ENCODE assay signal across 1 cellular context in genomic region chr13:47908200-47908902, GRCh38.
TF ChIP-seq lines count a peak whose summit lies in the region.

No MANE protein-coding gene starts in this region.

TF ChIP-seq in HepG2, 621 proteins besides CTCF, POLR2A, EP300 and RAD21 (continued from another document and continues in another):
- TF ChIP-seq FOXK2 (IDR thresholded peaks at IDR 0.05), result peak; percentile 34; the same call in 1 of the 2 replicates
- TF ChIP-seq ZNF607 (CRISPR knock-in tag; IDR thresholded peaks at IDR 0.05; ENCODE audit: borderline replicate concordance), result no peak
- TF ChIP-seq MAFF (IDR thresholded peaks at IDR 0.05; ENCODE audit: low read depth, low read length), result peak; percentile 61; the same call in 1 of the 2 replicates
- no peak for TF ChIP-seq FOXA1 (IDR thresholded peaks at IDR 0.05)
- peak; percentile 84 for TF ChIP-seq FOXA1 (CRISPR knock-in tag; IDR thresholded peaks at IDR 0.05)
- no peak for TF ChIP-seq SP2 (CRISPR knock-in tag; IDR thresholded peaks at IDR 0.05)
- TF ChIP-seq NCOA1 (CRISPR knock-in tag; IDR thresholded peaks at IDR 0.05), result 0 out of 2 replicates have a peak, but pooled peaks have one; percentile 24
- peak; percentile 91 for TF ChIP-seq SP5 (CRISPR knock-in tag; IDR thresholded peaks at IDR 0.05; ENCODE audit: borderline replicate concordance, low read depth)
- peak; percentile 46; the same call in 1 of the 2 replicates for TF ChIP-seq TBX2 (CRISPR knock-in tag; IDR thresholded peaks at IDR 0.05; ENCODE audit: borderline replicate concordance)
- TF ChIP-seq FOXP1 (IDR thresholded peaks at IDR 0.05), result no peak
- TF ChIP-seq FOXP1 (CRISPR knock-in tag; IDR thresholded peaks at IDR 0.05), result peak; percentile 44; the same call in 1 of the 2 replicates
- no peak for TF ChIP-seq LCORL (IDR thresholded peaks at IDR 0.05)
- TF ChIP-seq LCORL (CRISPR knock-in tag; IDR thresholded peaks at IDR 0.05), result peak; percentile 26; the same call in 1 of the 2 replicates
- no peak for TF ChIP-seq SOX13 (IDR thresholded peaks at IDR 0.05)
- peak in 1 of 2 experiments; percentile 67; a peak in 1 of 4 replicates for TF ChIP-seq SOX13 (CRISPR knock-in tag; conservative IDR thresholded peaks at IDR 0.05 in 1 of 2, IDR thresholded peaks at IDR 0.05 in 1 of 2)
- 0 out of 2 replicates have a peak, but pooled peaks have one; percentile 15 for TF ChIP-seq ONECUT2 (CRISPR knock-in tag; IDR thresholded peaks at IDR 0.05)
- TF ChIP-seq ZSCAN9 (CRISPR knock-in tag; IDR thresholded peaks at IDR 0.05; ENCODE audit: borderline replicate concordance), result no peak
- 0 out of 2 replicates have a peak, but pooled peaks have one; percentile 24 for TF ChIP-seq ZNF792 (CRISPR knock-in tag; IDR thresholded peaks at IDR 0.05)
- TF ChIP-seq NFE2L2 (IDR thresholded peaks at IDR 0.05; ENCODE audit: low read length), result no peak
- TF ChIP-seq ZBTB20 (CRISPR knock-in tag; IDR thresholded peaks at IDR 0.05; ENCODE audit: borderline replicate concordance, low read depth), result no peak
- TF ChIP-seq MLLT10 (CRISPR knock-in tag; IDR thresholded peaks at IDR 0.05), result no peak
- no peak for TF ChIP-seq NFYC (CRISPR knock-in tag; IDR thresholded peaks at IDR 0.05)
- peak; percentile 50 for TF ChIP-seq HNF4A (CRISPR knock-in tag; IDR thresholded peaks at IDR 0.05)
- TF ChIP-seq ARID4A (CRISPR knock-in tag; IDR thresholded peaks at IDR 0.05; ENCODE audit: borderline replicate concordance), result peak; percentile 25; the same call in 1 of the 2 replicates
- peak; percentile 52; the same call in 1 of the 2 replicates for TF ChIP-seq HOXA3 (CRISPR knock-in tag; IDR thresholded peaks at IDR 0.05)
- TF ChIP-seq ZMYM4 (CRISPR knock-in tag; IDR thresholded peaks at IDR 0.05), result peak; percentile 83
- TF ChIP-seq TEAD3 (CRISPR knock-in tag; optimal IDR thresholded peaks at IDR 0.05; ENCODE audit: borderline replicate concordance), result peak; percentile 41
- TF ChIP-seq DMAP1 (CRISPR knock-in tag; IDR thresholded peaks at IDR 0.05), result 0 out of 2 replicates have a peak, but pooled peaks have one; percentile 34
- no peak for TF ChIP-seq TBL1XR1 (IDR thresholded peaks at IDR 0.05; ENCODE audit: borderline replicate concordance, low read length, partially characterized antibody)
- TF ChIP-seq PPARG (CRISPR knock-in tag; conservative IDR thresholded peaks at IDR 0.05), result no peak
- peak; percentile 18; the same call in 1 of the 2 replicates for TF ChIP-seq HDAC2 (CRISPR knock-in tag; IDR thresholded peaks at IDR 0.05)
- TF ChIP-seq ZNF224 (CRISPR knock-in tag; IDR thresholded peaks at IDR 0.05), result no peak
- no peak for TF ChIP-seq ZNF34 (CRISPR knock-in tag; IDR thresholded peaks at IDR 0.05; ENCODE audit: borderline replicate concordance)
- TF ChIP-seq, protein P1, sequence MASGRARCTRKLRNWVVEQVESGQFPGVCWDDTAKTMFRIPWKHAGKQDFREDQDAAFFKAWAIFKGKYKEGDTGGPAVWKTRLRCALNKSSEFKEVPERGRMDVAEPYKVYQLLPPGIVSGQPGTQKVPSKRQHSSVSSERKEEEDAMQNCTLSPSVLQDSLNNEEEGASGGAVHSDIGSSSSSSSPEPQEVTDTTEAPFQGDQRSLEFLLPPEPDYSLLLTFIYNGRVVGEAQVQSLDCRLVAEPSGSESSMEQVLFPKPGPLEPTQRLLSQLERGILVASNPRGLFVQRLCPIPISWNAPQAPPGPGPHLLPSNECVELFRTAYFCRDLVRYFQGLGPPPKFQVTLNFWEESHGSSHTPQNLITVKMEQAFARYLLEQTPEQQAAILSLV (CRISPR knock-in tag; IDR thresholded peaks at IDR 0.05; ENCODE audit: borderline replicate concordance), result 0 out of 2 replicates have a peak, but pooled peaks have one; percentile 33
- 0 out of 2 replicates have a peak, but pooled peaks have one; percentile 40 for TF ChIP-seq ZNF770 (CRISPR knock-in tag; IDR thresholded peaks at IDR 0.05)
- no peak for TF ChIP-seq NRL (CRISPR knock-in tag; IDR thresholded peaks at IDR 0.05; ENCODE audit: borderline replicate concordance)
- TF ChIP-seq HMG20B (CRISPR knock-in tag; conservative IDR thresholded peaks at IDR 0.05), result no peak
- peak; percentile 79; the same call in 1 of the 2 replicates for TF ChIP-seq ZNF292 (CRISPR knock-in tag; IDR thresholded peaks at IDR 0.05; ENCODE audit: borderline replicate concordance, low read depth)
- TF ChIP-seq, protein P2, sequence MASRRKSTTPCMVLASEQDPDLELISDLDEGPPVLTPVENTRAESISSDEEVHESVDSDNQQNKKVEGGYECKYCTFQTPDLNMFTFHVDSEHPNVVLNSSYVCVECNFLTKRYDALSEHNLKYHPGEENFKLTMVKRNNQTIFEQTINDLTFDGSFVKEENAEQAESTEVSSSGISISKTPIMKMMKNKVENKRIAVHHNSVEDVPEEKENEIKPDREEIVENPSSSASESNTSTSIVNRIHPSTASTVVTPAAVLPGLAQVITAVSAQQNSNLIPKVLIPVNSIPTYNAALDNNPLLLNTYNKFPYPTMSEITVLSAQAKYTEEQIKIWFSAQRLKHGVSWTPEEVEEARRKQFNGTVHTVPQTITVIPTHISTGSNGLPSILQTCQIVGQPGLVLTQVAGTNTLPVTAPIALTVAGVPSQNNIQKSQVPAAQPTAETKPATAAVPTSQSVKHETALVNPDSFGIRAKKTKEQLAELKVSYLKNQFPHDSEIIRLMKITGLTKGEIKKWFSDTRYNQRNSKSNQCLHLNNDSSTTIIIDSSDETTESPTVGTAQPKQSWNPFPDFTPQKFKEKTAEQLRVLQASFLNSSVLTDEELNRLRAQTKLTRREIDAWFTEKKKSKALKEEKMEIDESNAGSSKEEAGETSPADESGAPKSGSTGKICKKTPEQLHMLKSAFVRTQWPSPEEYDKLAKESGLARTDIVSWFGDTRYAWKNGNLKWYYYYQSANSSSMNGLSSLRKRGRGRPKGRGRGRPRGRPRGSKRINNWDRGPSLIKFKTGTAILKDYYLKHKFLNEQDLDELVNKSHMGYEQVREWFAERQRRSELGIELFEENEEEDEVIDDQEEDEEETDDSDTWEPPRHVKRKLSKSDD (CRISPR knock-in tag; IDR thresholded peaks at IDR 0.05; ENCODE audit: low read depth), result 0 out of 2 replicates have a peak, but pooled peaks have one; percentile 34
- TF ChIP-seq KLF12 (CRISPR knock-in tag; IDR thresholded peaks at IDR 0.05; ENCODE audit: borderline replicate concordance), result 0 out of 2 replicates have a peak, but pooled peaks have one; percentile 57
- TF ChIP-seq ZNF501 (CRISPR knock-in tag; IDR thresholded peaks at IDR 0.05), result peak; percentile 59; the same call in 1 of the 2 replicates
- 0 out of 2 replicates have a peak, but pooled peaks have one; percentile 45 for TF ChIP-seq FOXO1 (CRISPR knock-in tag; IDR thresholded peaks at IDR 0.05)
- TF ChIP-seq ZNF317 (CRISPR knock-in tag; IDR thresholded peaks at IDR 0.05), result no peak
- no peak for TF ChIP-seq NFKB2 (CRISPR knock-in tag; IDR thresholded peaks at IDR 0.05; ENCODE audit: borderline replicate concordance)
- TF ChIP-seq KMT2A (CRISPR knock-in tag; IDR thresholded peaks at IDR 0.05), result peak; percentile 33; the same call in 1 of the 2 replicates
- 0 out of 2 replicates have a peak, but pooled peaks have one; percentile 18 for TF ChIP-seq MED1 (CRISPR knock-in tag; IDR thresholded peaks at IDR 0.05)
- TF ChIP-seq ARID5B (CRISPR knock-in tag; IDR thresholded peaks at IDR 0.05), result peak; percentile 33; the same call in 1 of the 2 replicates
- TF ChIP-seq PCBP1 (IDR thresholded peaks at IDR 0.05; ENCODE audit: borderline replicate concordance, low read depth, low read length), result no peak
- TF ChIP-seq, protein P3, sequence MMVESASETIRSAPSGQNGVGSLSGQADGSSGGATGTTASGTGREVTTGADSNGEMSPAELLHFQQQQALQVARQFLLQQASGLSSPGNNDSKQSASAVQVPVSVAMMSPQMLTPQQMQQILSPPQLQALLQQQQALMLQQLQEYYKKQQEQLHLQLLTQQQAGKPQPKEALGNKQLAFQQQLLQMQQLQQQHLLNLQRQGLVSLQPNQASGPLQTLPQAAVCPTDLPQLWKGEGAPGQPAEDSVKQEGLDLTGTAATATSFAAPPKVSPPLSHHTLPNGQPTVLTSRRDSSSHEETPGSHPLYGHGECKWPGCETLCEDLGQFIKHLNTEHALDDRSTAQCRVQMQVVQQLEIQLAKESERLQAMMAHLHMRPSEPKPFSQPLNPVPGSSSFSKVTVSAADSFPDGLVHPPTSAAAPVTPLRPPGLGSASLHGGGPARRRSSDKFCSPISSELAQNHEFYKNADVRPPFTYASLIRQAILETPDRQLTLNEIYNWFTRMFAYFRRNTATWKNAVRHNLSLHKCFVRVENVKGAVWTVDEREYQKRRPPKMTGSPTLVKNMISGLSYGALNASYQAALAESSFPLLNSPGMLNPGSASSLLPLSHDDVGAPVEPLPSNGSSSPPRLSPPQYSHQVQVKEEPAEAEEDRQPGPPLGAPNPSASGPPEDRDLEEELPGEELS (CRISPR knock-in tag; IDR thresholded peaks at IDR 0.05), result peak; percentile 67; the same call in 1 of the 2 replicates
- no peak for TF ChIP-seq ZNF703 (CRISPR knock-in tag; IDR thresholded peaks at IDR 0.05; ENCODE audit: borderline replicate concordance)
- TF ChIP-seq HNRNPLL (IDR thresholded peaks at IDR 0.05; ENCODE audit: low read depth, low read length, poor library complexity, severe bottlenecking), result no peak
- TF ChIP-seq SOX6 (IDR thresholded peaks at IDR 0.05), result no peak
- peak; percentile 63 for TF ChIP-seq SOX6 (CRISPR knock-in tag; IDR thresholded peaks at IDR 0.05)
- 0 out of 2 replicates have a peak, but pooled peaks have one; percentile 41 for TF ChIP-seq POGZ (CRISPR knock-in tag; IDR thresholded peaks at IDR 0.05)
- TF ChIP-seq, protein P4, sequence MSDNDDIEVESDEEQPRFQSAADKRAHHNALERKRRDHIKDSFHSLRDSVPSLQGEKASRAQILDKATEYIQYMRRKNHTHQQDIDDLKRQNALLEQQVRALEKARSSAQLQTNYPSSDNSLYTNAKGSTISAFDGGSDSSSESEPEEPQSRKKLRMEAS (IDR thresholded peaks at IDR 0.05), result 0 out of 2 replicates have a peak, but pooled peaks have one; percentile 30
- peak; percentile 34; the same call in 1 of the 2 replicates for TF ChIP-seq SAP130 (CRISPR knock-in tag; IDR thresholded peaks at IDR 0.05; ENCODE audit: low read depth)
